ENCODE assay signal across 8 cellular contexts in genomic region chr16:2519711-2520080, GRCh38. TPM values are rescaled to one million over a fixed set of nuclear protein-coding genes. Genes with fewer than 3 reads are reported as not detected.
DNase-seq lines count a peak whose midpoint lies in the region; ATAC-seq and TF ChIP-seq lines count a peak whose summit lies in the region.

No MANE protein-coding gene starts in this region.

- no peaks in the 10 kb centered on the region for H3K9me3 Mint-ChIP-seq in activated CD4-positive, alpha-beta memory T cell treated with anti-CD3 and anti-CD28 coated beads for 36 hours

- peaks cover 53% of the 10 kb centered on the region for H3K4me1 Mint-ChIP-seq in activated CD4-positive, alpha-beta memory T cell treated with anti-CD3 and anti-CD28 coated beads for 36 hours (ENCODE audit: low read depth)

- H3K4me3 ChIP-seq in H7 (ENCODE audit: insufficient read depth, low read depth, low read length) (peak overlapping the region; percentile 61; the same call in 1 of the 2 replicates), smooth muscle cell (peak overlapping the region; percentile 63)

- WGBS in smooth muscle cell (ENCODE audit: low lambda C conversion rate), result 69% methylated on average over 22 of the region's 22 CpGs

- peak overlapping the region; percentile 88 for H3K4me2 ChIP-seq in smooth muscle cell

- peak overlapping the region; percentile 72 for H3K27ac ChIP-seq in smooth muscle cell (ENCODE audit: low read depth)

- H3K27me3 Mint-ChIP-seq in activated CD4-positive, alpha-beta memory T cell treated with anti-CD3 and anti-CD28 coated beads for 36 hours, result no peaks in the 10 kb centered on the region

- H3K36me3 ChIP-seq in H7 (replicated peaks; ENCODE audit: control insufficient read depth, insufficient read depth, low read length), result peaks cover 4% of the 10 kb centered on the region
- H3K36me3 ChIP-seq in smooth muscle cell (ENCODE audit: low read depth), result no peaks in the 10 kb centered on the region

- TF ChIP-seq CTCF in smooth muscle cell (IDR thresholded peaks at IDR 0.05; ENCODE audit: borderline replicate concordance, insufficient read depth, poor library complexity, severe bottlenecking), result no peak

- no peaks in the 10 kb centered on the region for H3F3A ChIP-seq in smooth muscle cell (ENCODE audit: low read depth)

- DNase-seq in H7, result peak; percentile 79
- no peak for DNase-seq in activated CD4-positive, alpha-beta memory T cell treated with anti-CD3 and anti-CD28 coated beads for 36 hours
- no peak for DNase-seq in left ventricle myocardium superior
- DNase-seq in smooth muscle cell (lab: John Stamatoyannopoulos, UW; ENCODE audit: unreplicated experiment), result no peak
- no peak for DNase-seq in NCI-H510A (lab: John Stamatoyannopoulos, UW)
- DNase-seq in NCI-H526 (lab: John Stamatoyannopoulos, UW), result no peak
- DNase-seq in NOMO-1 treated with DMSO at 0.1 percent for 48 hours (lab: John Stamatoyannopoulos, UW; ENCODE audit: unreplicated experiment), result no peak
- no peak for DNase-seq in NCI-H2029 (lab: John Stamatoyannopoulos, UW)

- peak overlapping the region; percentile 65 for H3K4me3 Mint-ChIP-seq in activated CD4-positive, alpha-beta memory T cell treated with anti-CD3 and anti-CD28 coated beads for 36 hours

- H3K36me3 Mint-ChIP-seq in activated CD4-positive, alpha-beta memory T cell treated with anti-CD3 and anti-CD28 coated beads for 36 hours, result peaks cover 14% of the 10 kb centered on the region

- no peak overlapping the region for H2AFZ ChIP-seq in smooth muscle cell (ENCODE audit: low read depth)

- POLR2A ChIA-PET in activated CD4-positive, alpha-beta memory T cell treated with anti-CD3 and anti-CD28 coated beads for 36 hours (lab: Charles Lee), result interaction anchor here (0.9 to 3.6 kb wide), 3 partner anchors 13 to 555 kb away, joined by 3 to 43 read pairs (median 3); partner anchors contain the start of genes CEMP1 and RNPS1

- CTCF ChIA-PET in activated CD4-positive, alpha-beta memory T cell treated with anti-CD3 and anti-CD28 coated beads for 36 hours (lab: Charles Lee), result interaction anchor here (0.9 to 1.1 kb wide), 2 partner anchors 12 to 90 kb away, joined by 3 to 4 read pairs; partner anchors contain the start of genes CCNF and CEMP1

- H3K27me3 ChIP-seq in H7 (ENCODE audit: control insufficient read depth, insufficient read depth, low read length), result no peaks in the 10 kb centered on the region
- no peaks in the 10 kb centered on the region for H3K27me3 ChIP-seq in smooth muscle cell (ENCODE audit: low read depth)

- H3K9me3 ChIP-seq in smooth muscle cell (replicated peaks; ENCODE audit: low read depth), result no peaks in the 10 kb centered on the region

- intact Hi-C loops in activated CD4-positive, alpha-beta memory T cell treated with anti-CD3 and anti-CD28 coated beads for 36 hours (cut with micrococcal nuclease), result loop anchor here (5.0 kb wide), 1 partner anchor 153 kb away; no protein-coding TSS in a partner anchor
- intact Hi-C loops in left ventricle myocardium superior (cut with micrococcal nuclease), result no loop called here

- peaks cover 52% of the 10 kb centered on the region for H4K20me1 ChIP-seq in smooth muscle cell (ENCODE audit: low read depth)

- H3K9ac ChIP-seq in smooth muscle cell (ENCODE audit: low read depth), result no peak overlapping the region

- ATAC-seq in left ventricle myocardium superior, result peak; percentile 5

- peaks cover 18% of the 10 kb centered on the region for H3K4me1 ChIP-seq in smooth muscle cell (ENCODE audit: low read depth)

- peak overlapping the region; percentile 83 for H3K27ac Mint-ChIP-seq in activated CD4-positive, alpha-beta memory T cell treated with anti-CD3 and anti-CD28 coated beads for 36 hours

- H3K79me2 ChIP-seq in smooth muscle cell (ENCODE audit: low read depth), result peaks cover 58% of the 10 kb centered on the region

RNA-seq across cellular contexts. Expression of gene AMDHD2, which starts 0.5 kb away (rescaled TPM):
- total RNA-seq in H7 (2014; rRNA removed; shearing (Covaris generic)), result 50.5 and 62.3 TPM in 2 replicates
- 10 to 100 TPM; 28.3 to 30.5 TPM for total RNA-seq in activated CD4-positive, alpha-beta memory T cell treated with anti-CD3 and anti-CD28 coated beads for 36 hours
- total RNA-seq in left ventricle myocardium superior (15.8 TPM), smooth muscle cell (12.0 and 15.7 TPM in 2 replicates)
- 14.2 and 20.8 TPM in 2 replicates for polyA plus RNA-seq in smooth muscle cell

RNA-seq across cellular contexts. Expression of gene ATP6V0C, which starts 5.9 kb away (rescaled TPM):
- total RNA-seq in H7 (2014; rRNA removed; shearing (Covaris generic)), result 40.5 and 56.4 TPM in 2 replicates
- 100 to 1,000 TPM; 111 to 115 TPM for total RNA-seq in activated CD4-positive, alpha-beta memory T cell treated with anti-CD3 and anti-CD28 coated beads for 36 hours
- total RNA-seq in left ventricle myocardium superior (150 TPM), smooth muscle cell (50.5 and 99.2 TPM in 2 replicates)
- 207 and 265 TPM in 2 replicates for polyA plus RNA-seq in smooth muscle cell

RNA-seq across cellular contexts. Expression of gene CEMP1, which starts 11.5 kb away (rescaled TPM):
- not detected in 2 replicates for total RNA-seq in H7 (2014; rRNA removed; shearing (Covaris generic))
- total RNA-seq in activated CD4-positive, alpha-beta memory T cell treated with anti-CD3 and anti-CD28 coated beads for 36 hours, result not detected
- total RNA-seq in left ventricle myocardium superior, result not detected
- total RNA-seq in smooth muscle cell, result not detected in 2 replicates
- 1.7 and 5.1 TPM in 2 replicates for polyA plus RNA-seq in smooth muscle cell

RNA-seq across cellular contexts. Expression of gene PDPK1, which starts 18.1 kb away (rescaled TPM):
- 11.4 and 21.7 TPM in 2 replicates for total RNA-seq in H7 (2014; rRNA removed; shearing (Covaris generic))
- total RNA-seq in activated CD4-positive, alpha-beta memory T cell treated with anti-CD3 and anti-CD28 coated beads for 36 hours, result 10 to 100 TPM; 42.5 to 42.9 TPM
- total RNA-seq in left ventricle myocardium superior (43.1 TPM), smooth muscle cell (22.3 and 23.8 TPM in 2 replicates)
- 16.4 and 25.4 TPM in 2 replicates for polyA plus RNA-seq in smooth muscle cell

RNA-seq across cellular contexts. Expression of gene TBC1D24, which starts 44.8 kb away (rescaled TPM):
- total RNA-seq in H7 (2014; rRNA removed; shearing (Covaris generic)), result 12.3 and 13.5 TPM in 2 replicates
- total RNA-seq in activated CD4-positive, alpha-beta memory T cell treated with anti-CD3 and anti-CD28 coated beads for 36 hours, result 10 to 100 TPM; 12.2 to 12.4 TPM
- total RNA-seq in left ventricle myocardium superior (15.4 TPM), smooth muscle cell (5.1 and 9.2 TPM in 2 replicates)
- 4.9 and 5.5 TPM in 2 replicates for polyA plus RNA-seq in smooth muscle cell
